Comparison of ENCODE assay signal across 8 cellular contexts in genomic region chr1:36397378-36398230, GRCh38. TPM values are rescaled to one million over a fixed set of nuclear protein-coding genes. Genes with fewer than 3 reads are reported as not detected.
DNase-seq lines count a peak whose midpoint lies in the region; ATAC-seq and TF ChIP-seq lines count a peak whose summit lies in the region.

Gene LSM10, minus strand, starts transcription at chr1:36397908. Its CDS starts 3,779 bp downstream, at chr1:36394129.

- DNase-seq in NCI-H1105 (lab: John Stamatoyannopoulos, UW) (peak; percentile 92), SKM-1 (lab: John Stamatoyannopoulos, UW; ENCODE audit: unreplicated experiment) (peak; percentile 87), globus pallidus (ENCODE audit: low spot score) (peak; percentile 93), omental fat pad (ENCODE audit: low spot score) (peak; percentile 83)

- peak within 1 kb of the TSS; percentile 100 for H3K27ac Mint-ChIP-seq in activated naive CD4-positive, alpha-beta T cell treated with anti-CD3 and anti-CD28 coated beads, Interleukin-2, amount 50 U/mL, for 24 hours

- H3K4me3 ChIP-seq in GM08714 (ENCODE audit: low read length) = peak within 1 kb of the TSS; percentile 88

- ATAC-seq in HG02623 (IDR thresholded peaks at IDR 0.05; ENCODE audit: unreplicated experiment) = peak; percentile 52
- peak; percentile 94 for ATAC-seq in omental fat pad (ENCODE audit: low FRiP score)

- H3K4me3 Mint-ChIP-seq in activated naive CD4-positive, alpha-beta T cell treated with anti-CD3 and anti-CD28 coated beads, Interleukin-2, amount 50 U/mL, for 24 hours = peak within 1 kb of the TSS; percentile 96

- H3K9me3 Mint-ChIP-seq in activated naive CD4-positive, alpha-beta T cell treated with anti-CD3 and anti-CD28 coated beads, Interleukin-2, amount 50 U/mL, for 24 hours = no peaks in the 10 kb centered on the region

- peak within 1 kb of the TSS; percentile 22 for H3K27ac ChIP-seq in temporal lobe (ENCODE audit: low read depth, low read length)

- TF ChIP-seq CTCF in omental fat pad (IDR thresholded peaks at IDR 0.05) = no peak

- peaks cover 35% of the 10 kb centered on the region for H3K4me1 Mint-ChIP-seq in activated naive CD4-positive, alpha-beta T cell treated with anti-CD3 and anti-CD28 coated beads, Interleukin-2, amount 50 U/mL, for 24 hours

- peaks cover 12% of the 10 kb centered on the region for H3K36me3 Mint-ChIP-seq in activated naive CD4-positive, alpha-beta T cell treated with anti-CD3 and anti-CD28 coated beads, Interleukin-2, amount 50 U/mL, for 24 hours

- no peaks in the 10 kb centered on the region for H3K27me3 Mint-ChIP-seq in activated naive CD4-positive, alpha-beta T cell treated with anti-CD3 and anti-CD28 coated beads, Interleukin-2, amount 50 U/mL, for 24 hours

RNA-seq across cellular contexts. Expression of gene LSM10, which starts in this region (rescaled TPM):
- total RNA-seq in omental fat pad = 10 to 100 TPM; 28.7 to 57.8 (median 38.3) TPM
- total RNA-seq in temporal lobe = 7.4 TPM

Comparison
In these comparisons a context has a peak if more than half of its experiments do, and no peak if none do; other contexts are left out.
1. Peak in every context shown above with its lines: DNase-seq, ATAC-seq, H3K4me3 ChIP-seq and H3K27ac ChIP-seq.